ENCODE assay signal across 8 cellular contexts in genomic region chr11:17014321-17014773, GRCh38. TPM values are rescaled to one million over a fixed set of nuclear protein-coding genes. Genes with fewer than 3 reads are reported as not detected.
DNase-seq lines count a peak whose midpoint lies in the region; ATAC-seq and TF ChIP-seq lines count a peak whose summit lies in the region.

PLEKHA7 (minus strand) TSS chr11:17014414; CDS start chr11:17014401, 13 bp downstream.

- H3K4me3 Mint-ChIP-seq in stimulated activated naive CD8-positive, alpha-beta T cell treated with anti-CD3 and anti-CD28 coated beads, Interleukin-15, Interleukin-2, amounts not matched to agents 100 ng/mL and 50 ng/mL, for 24 hours: peak within 1 kb of the TSS; percentile 86

- no peaks in the 10 kb centered on the region for H3K9me3 Mint-ChIP-seq in stimulated activated naive CD8-positive, alpha-beta T cell treated with anti-CD3 and anti-CD28 coated beads, Interleukin-15, Interleukin-2, amounts not matched to agents 100 ng/mL and 50 ng/mL, for 24 hours

- no peak within 1 kb of the TSS for H3K14ac ChIP-seq in neuronal stem cell (ENCODE audit: low read length)

- H2AFZ ChIP-seq in neuronal stem cell (ENCODE audit: low read length): peak within 1 kb of the TSS; percentile 100

- H3K27ac ChIP-seq in neuronal stem cell (replicated peaks; ENCODE audit: low read length): no peak within 1 kb of the TSS

- no peak within 1 kb of the TSS for H2BK12ac ChIP-seq in neuronal stem cell (ENCODE audit: low read length)

- peaks cover 2 to 10% of the 10 kb centered on the region in 2 donors for H3K36me3 ChIP-seq in neuronal stem cell (replicated peaks in 1 of 2; ENCODE audit: control insufficient read depth in 2 of 2, insufficient read depth in 2 of 2, low read length in 2 of 2)

- TF ChIP-seq CTCF in fibroblast of villous mesenchyme (IDR thresholded peaks at IDR 0.05; ENCODE audit: insufficient read depth, low read depth, low read length): no peak

- no peaks in the 10 kb centered on the region for H3K27me3 ChIP-seq in neuronal stem cell (ENCODE audit: control insufficient read depth in 3 of 3, insufficient read depth in 3 of 3, low read depth in 1 of 3, low read length in 3 of 3)

- no peaks in the 10 kb centered on the region for H3K79me1 ChIP-seq in neuronal stem cell (ENCODE audit: low read depth, low read length)

- H3K27me3 Mint-ChIP-seq in stimulated activated naive CD8-positive, alpha-beta T cell treated with anti-CD3 and anti-CD28 coated beads, Interleukin-15, Interleukin-2, amounts not matched to agents 100 ng/mL and 50 ng/mL, for 24 hours: peaks cover 24% of the 10 kb centered on the region

- no peaks in the 10 kb centered on the region for H3K36me3 Mint-ChIP-seq in stimulated activated naive CD8-positive, alpha-beta T cell treated with anti-CD3 and anti-CD28 coated beads, Interleukin-15, Interleukin-2, amounts not matched to agents 100 ng/mL and 50 ng/mL, for 24 hours (ENCODE audit: low read depth)

- H3K9me3 ChIP-seq in neuronal stem cell (replicated peaks in 1 of 2; ENCODE audit: control insufficient read depth in 2 of 2, insufficient read depth in 1 of 2, low read depth in 1 of 2, low read length in 2 of 2): no peaks in the 10 kb centered on the region

- H3K4ac ChIP-seq in neuronal stem cell (ENCODE audit: low read length): no peak within 1 kb of the TSS

- peak within 1 kb of the TSS; percentile 50 for H2AK5ac ChIP-seq in neuronal stem cell (ENCODE audit: low read depth, low read length)

- H2BK5ac ChIP-seq in neuronal stem cell (ENCODE audit: low read length): peak within 1 kb of the TSS; percentile 58

- H3K4me2 ChIP-seq in neuronal stem cell (ENCODE audit: insufficient read depth, low read length, poor library complexity, severe bottlenecking): peak within 1 kb of the TSS; percentile 76

- H2BK120ac ChIP-seq in neuronal stem cell (ENCODE audit: low read depth, low read length): no peak within 1 kb of the TSS

- peak within 1 kb of the TSS; percentile 94 for H3K18ac ChIP-seq in neuronal stem cell (ENCODE audit: low read length)

- peak within 1 kb of the TSS; percentile 33 for H2BK15ac ChIP-seq in neuronal stem cell (ENCODE audit: low read length)

- peaks cover 8% of the 10 kb centered on the region for H3K4me1 Mint-ChIP-seq in stimulated activated naive CD8-positive, alpha-beta T cell treated with anti-CD3 and anti-CD28 coated beads, Interleukin-15, Interleukin-2, amounts not matched to agents 100 ng/mL and 50 ng/mL, for 24 hours (ENCODE audit: low read depth)

- H3K4me3 ChIP-seq in fibroblast of villous mesenchyme (ENCODE audit: low read depth, low read length): peak within 1 kb of the TSS; percentile 53
- H3K4me3 ChIP-seq in neuronal stem cell (ENCODE audit: low read length in 2 of 2): peak within 1 kb of the TSS; percentile 90 to 91

- peaks cover 0 to 3% of the 10 kb centered on the region in 2 donors for H3K4me1 ChIP-seq in neuronal stem cell (ENCODE audit: control insufficient read depth in 2 of 2, insufficient read depth in 1 of 2, low read depth in 1 of 2, low read length in 2 of 2)

- no peak for DNase-seq in stimulated activated naive CD8-positive, alpha-beta T cell treated with anti-CD3 and anti-CD28 coated beads, Interleukin-15, Interleukin-2, amounts not matched to agents 100 U/mL and 50 U/mL, for 24 hours
- peak; percentile 19 for DNase-seq in activated CD4-positive, alpha-beta T cell treated with anti-CD3 and anti-CD28 coated beads for 48 hours
- DNase-seq in fibroblast of villous mesenchyme (ENCODE audit: low read depth) (no peak), neuronal stem cell (ENCODE audit: low spot score) (peak; percentile 21), RPMI8226 (no peak), T1000 (lab: John Stamatoyannopoulos, UW) (no peak)

- peak within 1 kb of the TSS; percentile 77 for H3K27ac Mint-ChIP-seq in stimulated activated naive CD8-positive, alpha-beta T cell treated with anti-CD3 and anti-CD28 coated beads, Interleukin-15, Interleukin-2, amounts not matched to agents 100 ng/mL and 50 ng/mL, for 24 hours

- no peak for ATAC-seq in stimulated activated naive CD8-positive, alpha-beta T cell treated with anti-CD3 and anti-CD28 coated beads, Interleukin-15, Interleukin-2, amounts not matched to agents 100 U/mL and 50 U/mL, for 24 hours
- ATAC-seq in GM19035 (IDR thresholded peaks at IDR 0.05; ENCODE audit: unreplicated experiment): no peak

- peak within 1 kb of the TSS; percentile 90 for H3K9ac ChIP-seq in neuronal stem cell (ENCODE audit: low read depth, low read length, poor library complexity)

- no CpG with 5 or more reads among the region's 68 CpGs for WGBS in neuronal stem cell (ENCODE audit: extremely low coverage in 2 of 2, insufficient read length in 2 of 2, insufficient replicate concordance in 1 of 2), 2 donors

- no peak within 1 kb of the TSS for H3K23ac ChIP-seq in neuronal stem cell (ENCODE audit: low read depth, low read length, poor library complexity)

- no peak within 1 kb of the TSS for H4K8ac ChIP-seq in neuronal stem cell (ENCODE audit: low read depth, low read length)

- H4K91ac ChIP-seq in neuronal stem cell (ENCODE audit: low read depth, low read length, poor library complexity): no peak within 1 kb of the TSS

RNA-seq across cellular contexts. Expression of gene PLEKHA7, which starts in this region (rescaled TPM):
- 0.64 and 0.86 TPM in 2 replicates for total RNA-seq in fibroblast of villous mesenchyme
- 15.2 TPM for polyA plus RNA-seq in neuronal stem cell (2013, experiment 1 of 2)
- polyA plus RNA-seq in neuronal stem cell (2013, experiment 2 of 2): 15.1 TPM

Comparison
In these comparisons a context has a peak if more than half of its experiments do, and no peak if none do; other contexts are left out.
1. DNase-seq: peak in activated CD4-positive, alpha-beta T cell treated with anti-CD3 and anti-CD28 coated beads for 48 hours (single experiment) and neuronal stem cell (single experiment); none in stimulated activated naive CD8-positive, alpha-beta T cell treated with anti-CD3 and anti-CD28 coated beads, Interleukin-15, Interleukin-2, amounts not matched to agents 100 U/mL and 50 U/mL, for 24 hours (single experiment), fibroblast of villous mesenchyme (single experiment), RPMI8226 (single experiment) and T1000 (single experiment).